ENCODE assay signal across 8 cellular contexts in genomic region chr2:30336978-30337841, GRCh38.
DNase-seq lines count a peak whose midpoint lies in the region; ATAC-seq and FAIRE-seq lines count a peak whose summit lies in the region.

No MANE protein-coding gene starts in this region.

- H3K27ac Mint-ChIP-seq in activated naive CD4-positive, alpha-beta T cell treated with anti-CD3 and anti-CD28 coated beads, Interleukin-2, amount 50 U/mL, for 24 hours: peak overlapping the region; percentile 95
- H3K27ac Mint-ChIP-seq in stimulated activated naive B cell treated with anti-CD40 and anti-IgM and Interleukin-4, amounts not matched to agents 10 μg/mL and 1 μg/mL and 100 μg/mL, for 72 hours: peak overlapping the region; percentile 97

- H3K4me1 Mint-ChIP-seq in activated naive CD4-positive, alpha-beta T cell treated with anti-CD3 and anti-CD28 coated beads, Interleukin-2, amount 50 U/mL, for 24 hours: peaks cover 78% of the 10 kb centered on the region
- peaks cover 76 to 94% of the 10 kb centered on the region in 2 donors for H3K4me1 Mint-ChIP-seq in stimulated activated naive B cell treated with anti-CD40 and anti-IgM and Interleukin-4, amounts not matched to agents 10 μg/mL and 1 μg/mL and 100 μg/mL, for 72 hours

- peaks cover 6% of the 10 kb centered on the region for H3K36me3 Mint-ChIP-seq in activated naive CD4-positive, alpha-beta T cell treated with anti-CD3 and anti-CD28 coated beads, Interleukin-2, amount 50 U/mL, for 24 hours
- peaks cover 7 to 9% of the 10 kb centered on the region in 2 donors for H3K36me3 Mint-ChIP-seq in stimulated activated naive B cell treated with anti-CD40 and anti-IgM and Interleukin-4, amounts not matched to agents 10 μg/mL and 1 μg/mL and 100 μg/mL, for 72 hours

- peak; percentile 68 for DNase-seq in GM18507 (ENCODE audit: extremely low spot score, insufficient read length, low read depth)
- DNase-seq in NOMO-1 treated with DMSO at 0.1 percent for 48 hours (lab: John Stamatoyannopoulos, UW; ENCODE audit: unreplicated experiment): peak; percentile 60
- peak; percentile 61 for DNase-seq in stimulated activated naive B cell treated with anti-CD40 and anti-IgM and Interleukin-4, amounts not matched to agents 10 μg/mL and 1 μg/mL and 100 μg/mL, for 72 hours
- DNase-seq in occipital lobe (lab: John Stamatoyannopoulos, UW): no peak
- DNase-seq in DMS153 treated with DMSO at 0.1 percent for 48 hours (lab: John Stamatoyannopoulos, UW; ENCODE audit: unreplicated experiment): no peak
- no peak for DNase-seq in DMS 273 (lab: John Stamatoyannopoulos, UW; ENCODE audit: unreplicated experiment)

- peak; percentile 88 for ATAC-seq in HG02610 (IDR thresholded peaks at IDR 0.05; ENCODE audit: unreplicated experiment)
- ATAC-seq in stimulated activated naive B cell treated with anti-CD40 and anti-IgM and Interleukin-4, amounts not matched to agents 10 μg/mL and 1 μg/mL and 100 μg/mL, for 72 hours (replicated peaks): peak; percentile 90 to 93

- H3K27me3 Mint-ChIP-seq in activated naive CD4-positive, alpha-beta T cell treated with anti-CD3 and anti-CD28 coated beads, Interleukin-2, amount 50 U/mL, for 24 hours: no peaks in the 10 kb centered on the region
- H3K27me3 Mint-ChIP-seq in stimulated activated naive B cell treated with anti-CD40 and anti-IgM and Interleukin-4, amounts not matched to agents 10 μg/mL and 1 μg/mL and 100 μg/mL, for 72 hours: no peaks in the 10 kb centered on the region

- peaks cover 5% of the 10 kb centered on the region for H3K9me3 Mint-ChIP-seq in activated naive CD4-positive, alpha-beta T cell treated with anti-CD3 and anti-CD28 coated beads, Interleukin-2, amount 50 U/mL, for 24 hours
- peaks cover 9 to 19% of the 10 kb centered on the region in 2 donors for H3K9me3 Mint-ChIP-seq in stimulated activated naive B cell treated with anti-CD40 and anti-IgM and Interleukin-4, amounts not matched to agents 10 μg/mL and 1 μg/mL and 100 μg/mL, for 72 hours

- H3K4me3 Mint-ChIP-seq in activated naive CD4-positive, alpha-beta T cell treated with anti-CD3 and anti-CD28 coated beads, Interleukin-2, amount 50 U/mL, for 24 hours: peak overlapping the region; percentile 81
- H3K4me3 Mint-ChIP-seq in stimulated activated naive B cell treated with anti-CD40 and anti-IgM and Interleukin-4, amounts not matched to agents 10 μg/mL and 1 μg/mL and 100 μg/mL, for 72 hours: peak overlapping the region; percentile 78 to 80

- peak; percentile 99 for FAIRE-seq in GM18507 (lab: Jason Lieb, UNC)

Comparison
In these comparisons a context has a peak if more than half of its experiments do, and no peak if none do; other contexts are left out.
1. DNase-seq: peak in GM18507 (single experiment), NOMO-1 treated with DMSO at 0.1 percent for 48 hours (single experiment) and stimulated activated naive B cell treated with anti-CD40 and anti-IgM and Interleukin-4, amounts not matched to agents 10 μg/mL and 1 μg/mL and 100 μg/mL, for 72 hours (single experiment); none in occipital lobe (single experiment), DMS153 treated with DMSO at 0.1 percent for 48 hours (single experiment) and DMS 273 (single experiment).